In genomic region chrX:40088803-40089540, GRCh38 we compare ENCODE assay signal across 1 cellular context.
A peak's percentile ranks its signal among the peaks of the same experiment; 100 is the strongest.
TF ChIP-seq lines count a peak whose summit lies in the region.

No MANE protein-coding gene starts in this region.

TF ChIP-seq in HepG2, 621 proteins besides CTCF, POLR2A, EP300 and RAD21:
- no peak for TF ChIP-seq ZNF281 (CRISPR knock-in tag; IDR thresholded peaks at IDR 0.05; ENCODE audit: borderline replicate concordance)
- no peak for TF ChIP-seq TEAD3 (CRISPR knock-in tag; optimal IDR thresholded peaks at IDR 0.05; ENCODE audit: borderline replicate concordance)
- peak; percentile 71; the same call in 1 of the 2 replicates for TF ChIP-seq ZKSCAN1 (IDR thresholded peaks at IDR 0.05; ENCODE audit: low read length)
- TF ChIP-seq HNF1B (CRISPR knock-in tag; IDR thresholded peaks at IDR 0.05) = no peak
- TF ChIP-seq PRDM15 (CRISPR knock-in tag; IDR thresholded peaks at IDR 0.05) = peak; percentile 90
- no peak for TF ChIP-seq ZNF407 (CRISPR knock-in tag; IDR thresholded peaks at IDR 0.05; ENCODE audit: not compliant biosample characterization)
- TF ChIP-seq ZFY (CRISPR knock-in tag; IDR thresholded peaks at IDR 0.05) = no peak
